ENCODE assay signal across 1 cellular context in the genomic region with DNA sequence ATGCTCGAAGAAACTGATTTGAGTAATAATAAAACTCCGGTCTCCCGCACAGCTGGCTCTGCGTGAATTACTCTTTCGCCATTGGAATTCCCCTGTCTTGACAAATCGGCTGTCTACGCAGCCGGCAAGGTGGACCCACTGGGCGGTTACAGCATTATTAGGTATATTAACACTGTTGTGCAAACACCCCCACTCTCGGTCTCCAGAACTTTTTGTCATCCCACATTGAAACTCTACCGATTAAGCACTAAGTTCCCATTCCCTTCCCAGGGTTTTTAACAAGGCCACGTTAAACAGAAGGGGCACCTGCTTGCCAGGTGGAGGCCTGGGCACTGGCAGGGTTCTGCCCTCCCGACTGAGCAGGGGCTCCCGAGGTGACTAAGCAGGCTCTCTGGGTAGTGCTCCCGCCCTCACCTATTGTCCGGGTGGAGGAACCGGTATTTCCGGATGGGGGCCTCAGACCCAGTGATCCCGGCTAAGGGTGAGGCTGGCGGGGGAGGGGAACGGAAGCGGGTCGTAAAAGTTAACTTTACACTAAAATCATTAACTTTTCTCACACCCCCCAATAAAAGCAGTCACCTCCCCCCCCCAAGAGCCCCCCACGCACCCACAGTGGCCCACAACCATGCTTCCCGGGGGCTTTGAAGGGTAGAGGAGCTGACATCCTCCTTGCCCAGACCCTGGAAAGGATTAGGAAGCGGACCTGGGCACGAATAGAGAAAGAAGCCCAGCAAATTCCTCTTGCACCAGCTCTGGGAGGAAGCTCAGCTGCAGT.
TF ChIP-seq lines count a peak whose summit lies in the region.

No MANE protein-coding gene starts in this region.

TF ChIP-seq in H1, 55 proteins besides CTCF, POLR2A, EP300 and RAD21 (continued from another document):
- TF ChIP-seq CTBP2 (IDR thresholded peaks at IDR 0.05; ENCODE audit: borderline replicate concordance, insufficient read depth, insufficient read length, low read length) (peak; percentile 87), BRCA1 (IDR thresholded peaks at IDR 0.05; ENCODE audit: low read depth, low read length) (no peak), HDAC6 (IDR thresholded peaks at IDR 0.05; ENCODE audit: low read depth, low read length) (no peak), GTF2F1 (IDR thresholded peaks at IDR 0.05; ENCODE audit: borderline replicate concordance, low read depth, low read length) (no peak; the same call in 1 of the 2 replicates), RBBP5 (IDR thresholded peaks at IDR 0.05; ENCODE audit: borderline replicate concordance, low read depth, low read length) (peak; percentile 93), JUND (IDR thresholded peaks at IDR 0.05; ENCODE audit: low read length) (peak; percentile 83), EGR1 (IDR thresholded peaks at IDR 0.05; ENCODE audit: borderline replicate concordance, low read depth, low read length) (peak; percentile 80), SUZ12 (IDR thresholded peaks at IDR 0.05; ENCODE audit: low read length) (no peak), KDM5A (IDR thresholded peaks at IDR 0.05; ENCODE audit: low read length) (no peak), RFX5 (IDR thresholded peaks at IDR 0.05; ENCODE audit: borderline replicate concordance, low read depth, low read length) (no peak), NRF1 (IDR thresholded peaks at IDR 0.05; ENCODE audit: low read depth, low read length) (no peak), BACH1 (IDR thresholded peaks at IDR 0.05; ENCODE audit: low read length) (no peak; the same call in 1 of the 2 replicates), POLR2AphosphoS5 (IDR thresholded peaks at IDR 0.05; ENCODE audit: low read depth, low read length) (peak; percentile 74), MAFK (IDR thresholded peaks at IDR 0.05; ENCODE audit: low read depth, low read length) (peak; percentile 68; the same call in 1 of the 2 replicates), CEBPB (IDR thresholded peaks at IDR 0.05; ENCODE audit: low read depth, low read length) (peak; percentile 57; the same call in 1 of the 2 replicates), JUN (IDR thresholded peaks at IDR 0.05; ENCODE audit: low read depth, low read length) (no peak), CHD2 (IDR thresholded peaks at IDR 0.05; ENCODE audit: low read length) (peak; percentile 75), SP1 (IDR thresholded peaks at IDR 0.05; ENCODE audit: low read depth, low read length) (peak; percentile 97), TEAD4 (IDR thresholded peaks at IDR 0.05; ENCODE audit: low read depth, low read length) (0 out of 2 replicates have a peak, but pooled peaks have one; percentile 12), NANOG (IDR thresholded peaks at IDR 0.05; ENCODE audit: insufficient read depth, low read depth, low read length, poor library complexity, severe bottlenecking) (no peak), CHD1 (IDR thresholded peaks at IDR 0.05; ENCODE audit: low read depth, low read length) (no peak), TAF7 (optimal IDR thresholded peaks at IDR 0.05; ENCODE audit: borderline replicate concordance, low read depth, low read length) (peak; percentile 70), FOSL1 (IDR thresholded peaks at IDR 0.05; ENCODE audit: insufficient read depth, low read depth, low read length) (no peak), ZNF274 (IDR thresholded peaks at IDR 0.05; ENCODE audit: borderline replicate concordance, extremely low read depth, low read length) (no peak), SIN3A (conservative IDR thresholded peaks at IDR 0.05 in 1 of 2, IDR thresholded peaks at IDR 0.05 in 1 of 2; ENCODE audit: low read depth in 1 of 2, low read length in 2 of 2) (no peak; a peak in 1 of 4 replicates), TAF1 (IDR thresholded peaks at IDR 0.05; ENCODE audit: low read depth, low read length) (peak; percentile 70), CBX8 (IDR thresholded peaks at IDR 0.05; ENCODE audit: borderline replicate concordance, low read depth, low read length) (no peak), POU5F1 (IDR thresholded peaks at IDR 0.05; ENCODE audit: low read depth, low read length) (peak; percentile 53; the same call in 1 of the 2 replicates), SP4 (IDR thresholded peaks at IDR 0.05; ENCODE audit: low read length) (peak; percentile 47; the same call in 1 of the 2 replicates), RXRA (IDR thresholded peaks at IDR 0.05; ENCODE audit: insufficient read depth, low read depth, low read length) (no peak), SAP30 (IDR thresholded peaks at IDR 0.05; ENCODE audit: insufficient read depth, insufficient replicate concordance, low read length) (peak; percentile 29), EZH2 (IDR thresholded peaks at IDR 0.05; ENCODE audit: low read depth, low read length, severe bottlenecking) (no peak), CREB1 (IDR thresholded peaks at IDR 0.05) (no peak), TBP (IDR thresholded peaks at IDR 0.05; ENCODE audit: low read depth, low read length) (peak; percentile 75), KDM4A (IDR thresholded peaks at IDR 0.05; ENCODE audit: low read depth, low read length, severe bottlenecking) (no peak), PHF8 (conservative IDR thresholded peaks at IDR 0.05; ENCODE audit: low read depth, low read length) (no peak), HDAC2 (IDR thresholded peaks at IDR 0.05; ENCODE audit: borderline replicate concordance in 1 of 2, low read depth in 2 of 2, low read length in 2 of 2) (peak in 1 of 2 experiments; percentile 77; a peak in 1 of 4 replicates)
- TF ChIP-seq, protein P1, sequence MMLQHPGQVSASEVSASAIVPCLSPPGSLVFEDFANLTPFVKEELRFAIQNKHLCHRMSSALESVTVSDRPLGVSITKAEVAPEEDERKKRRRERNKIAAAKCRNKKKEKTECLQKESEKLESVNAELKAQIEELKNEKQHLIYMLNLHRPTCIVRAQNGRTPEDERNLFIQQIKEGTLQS (IDR thresholded peaks at IDR 0.05; ENCODE audit: insufficient read depth, low read depth, low read length) = no peak
- TF ChIP-seq, protein P2, sequence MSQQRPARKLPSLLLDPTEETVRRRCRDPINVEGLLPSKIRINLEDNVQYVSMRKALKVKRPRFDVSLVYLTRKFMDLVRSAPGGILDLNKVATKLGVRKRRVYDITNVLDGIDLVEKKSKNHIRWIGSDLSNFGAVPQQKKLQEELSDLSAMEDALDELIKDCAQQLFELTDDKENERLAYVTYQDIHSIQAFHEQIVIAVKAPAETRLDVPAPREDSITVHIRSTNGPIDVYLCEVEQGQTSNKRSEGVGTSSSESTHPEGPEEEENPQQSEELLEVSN (IDR thresholded peaks at IDR 0.05) = peak; percentile 43; the same call in 1 of the 2 replicates
- TF ChIP-seq, protein P3, sequence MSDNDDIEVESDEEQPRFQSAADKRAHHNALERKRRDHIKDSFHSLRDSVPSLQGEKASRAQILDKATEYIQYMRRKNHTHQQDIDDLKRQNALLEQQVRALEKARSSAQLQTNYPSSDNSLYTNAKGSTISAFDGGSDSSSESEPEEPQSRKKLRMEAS (IDR thresholded peaks at IDR 0.05) = peak; percentile 76; the same call in 1 of the 2 replicates
- TF ChIP-seq, protein P4, sequence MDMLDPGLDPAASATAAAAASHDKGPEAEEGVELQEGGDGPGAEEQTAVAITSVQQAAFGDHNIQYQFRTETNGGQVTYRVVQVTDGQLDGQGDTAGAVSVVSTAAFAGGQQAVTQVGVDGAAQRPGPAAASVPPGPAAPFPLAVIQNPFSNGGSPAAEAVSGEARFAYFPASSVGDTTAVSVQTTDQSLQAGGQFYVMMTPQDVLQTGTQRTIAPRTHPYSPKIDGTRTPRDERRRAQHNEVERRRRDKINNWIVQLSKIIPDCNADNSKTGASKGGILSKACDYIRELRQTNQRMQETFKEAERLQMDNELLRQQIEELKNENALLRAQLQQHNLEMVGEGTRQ (IDR thresholded peaks at IDR 0.05; ENCODE audit: low read length) = no peak
